Comparison of ENCODE assay signal across 21 cellular contexts in the genomic region with DNA sequence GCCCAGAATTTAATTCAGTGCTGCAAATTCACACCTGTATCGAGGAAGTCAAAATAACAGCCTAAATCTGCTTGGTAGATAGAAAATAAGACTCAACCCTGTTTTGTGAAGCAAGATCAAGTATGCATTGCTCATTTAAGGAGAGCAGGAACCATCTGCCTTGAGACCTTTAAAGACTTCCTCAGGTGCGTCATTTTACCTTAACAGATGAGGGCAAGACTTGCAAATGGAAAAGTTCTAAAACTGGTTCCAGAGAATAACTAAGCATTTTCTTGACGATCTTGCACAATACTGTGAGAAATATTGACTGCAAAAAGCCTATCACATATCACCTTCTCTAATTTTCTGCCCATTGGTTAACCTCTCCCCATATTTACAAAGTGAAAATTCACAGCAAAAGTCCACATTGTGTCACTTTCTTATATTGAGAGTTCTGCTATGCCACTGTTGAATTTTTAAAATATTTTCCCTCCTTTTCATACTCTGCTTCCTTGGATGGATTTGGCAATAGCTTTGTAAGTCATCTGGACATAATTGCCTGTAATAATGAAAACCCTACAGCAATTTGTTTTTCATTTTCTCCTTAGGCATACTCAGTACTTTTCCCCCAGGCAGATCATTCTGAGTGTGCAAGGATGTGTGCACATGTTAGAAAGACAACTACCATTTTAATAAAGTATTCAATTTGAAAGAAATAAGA.
DNase-seq lines count a peak whose midpoint lies in the region; ATAC-seq, FAIRE-seq and TF ChIP-seq lines count a peak whose summit lies in the region.
"Had no signal": no experiment of that assay in that cellular context is flagged by ENCODE, and none has a peak within 500 bp of the region (broad histone marks: within the 10 kb centered on the region; RNA-seq: fewer than 3 reads in every experiment).

No MANE protein-coding gene starts in this region.

- H3K4me1 ChIP-seq in astrocyte (ENCODE audit: insufficient read depth, low read length): no peaks in the 10 kb centered on the region
- H3K4me1 ChIP-seq: BE2C, Peyer's patch had no signal

- no peaks in the 10 kb centered on the region for H4K20me1 ChIP-seq in astrocyte (ENCODE audit: insufficient read depth, low read length)

- no peak overlapping the region for H3K27ac ChIP-seq in astrocyte (ENCODE audit: low read depth, low read length)
- H3K27ac ChIP-seq: HL-60, Peyer's patch had no signal

- no peak overlapping the region for H2AFZ ChIP-seq in astrocyte (ENCODE audit: low read depth, low read length)

- peak; percentile 77 for DNase-seq in AG10803 (ENCODE audit: low read depth)
- peak; percentile 7 for DNase-seq in EL
- DNase-seq in astrocyte (ENCODE audit: low read depth): no peak
- DNase-seq in fibroblast of the conjunctiva (ENCODE audit: low read depth): peak; percentile 12
- DNase-seq in stimulated activated CD4-positive, alpha-beta T cell treated with anti-CD3 and anti-CD28 coated beads, Interleukin-2, amount 100 ng/mL, for 48 hours: no peak
- DNase-seq in NCI-H748 treated with DMSO at 0.1 percent for 48 hours (lab: John Stamatoyannopoulos, UW): no peak
- DNase-seq: ACHN; BE2C; CD4-positive, CD25-positive, alpha-beta regulatory T cell; H9; HFFc6; KG1; NCI-H1092 treated with DMSO at 0.1 percent for 48 hours; NCI-H1436 treated with DMSO at 0.1 percent for 48 hours; NCI-H1930; NCI-H510A treated with DMSO at 0.1 percent for 48 hours; NCI-H774; Peyer's patch had no signal

- no peaks in the 10 kb centered on the region for H3K27me3 ChIP-seq in astrocyte (ENCODE audit: insufficient read depth, low read length)
- H3K27me3 ChIP-seq: BE2C, Peyer's patch had no signal

- peaks cover 1% of the 10 kb centered on the region for H3K9me3 Mint-ChIP-seq in astrocyte (ENCODE audit: unreplicated experiment)
- H3K9me3 Mint-ChIP-seq: HFFc6 had no signal

- no peak for ATAC-seq in HG03565 (IDR thresholded peaks at IDR 0.05; ENCODE audit: unreplicated experiment)
- ATAC-seq: SK-N-SH treated with all-trans-retinoic acid at 6 μM for 48 hours had no signal

- H3K9me3 ChIP-seq in astrocyte (ENCODE audit: insufficient read depth, low read depth, low read length): no peaks in the 10 kb centered on the region
- H3K9me3 ChIP-seq: BE2C, Peyer's patch had no signal

- TF ChIP-seq CTCF in AG10803 (conservative IDR thresholded peaks at IDR 0.05; ENCODE audit: low read length): no peak
- no peak for TF ChIP-seq CTCF in astrocyte (IDR thresholded peaks at IDR 0.05; ENCODE audit: insufficient read depth, low read depth, low read length)

- no peaks in the 10 kb centered on the region for H3K4me1 Mint-ChIP-seq in astrocyte (ENCODE audit: low read depth, unreplicated experiment)
- H3K4me1 Mint-ChIP-seq: CD4-positive, CD25-positive, alpha-beta regulatory T cell; H9 had no signal

- H3K36me3 ChIP-seq in astrocyte (ENCODE audit: insufficient read depth, low read length): no peaks in the 10 kb centered on the region
- H3K36me3 ChIP-seq: BE2C, Peyer's patch had no signal

- H3K79me2 ChIP-seq in astrocyte (ENCODE audit: insufficient read depth, low read length): no peaks in the 10 kb centered on the region

- H3K27me3 Mint-ChIP-seq in astrocyte (ENCODE audit: low read depth, unreplicated experiment): no peaks in the 10 kb centered on the region
- H3K27me3 Mint-ChIP-seq: CD4-positive, CD25-positive, alpha-beta regulatory T cell had no signal

- H3K27ac Mint-ChIP-seq in astrocyte (ENCODE audit: unreplicated experiment): no peak overlapping the region
- H3K27ac Mint-ChIP-seq: CD4-positive, CD25-positive, alpha-beta regulatory T cell; H9; HFFc6 had no signal

- peak; percentile 20 for FAIRE-seq in astrocyte (lab: Jason Lieb, UNC)

- no peak overlapping the region for H3K9ac ChIP-seq in astrocyte (ENCODE audit: low read length)

- no peak overlapping the region for H3K4me2 ChIP-seq in astrocyte (ENCODE audit: low read length)

- H3K4me3 ChIP-seq in AG10803 (ENCODE audit: low read length) (no peak overlapping the region), astrocyte (ENCODE audit: insufficient read depth, low read depth, low read length) (no peak overlapping the region)
- H3K4me3 ChIP-seq: Peyer's patch had no signal

- H3K36me3 Mint-ChIP-seq in astrocyte (ENCODE audit: low read depth, unreplicated experiment): no peaks in the 10 kb centered on the region
- H3K36me3 Mint-ChIP-seq: CD4-positive, CD25-positive, alpha-beta regulatory T cell had no signal

- H3K4me3 Mint-ChIP-seq in astrocyte (ENCODE audit: unreplicated experiment): no peak overlapping the region
- H3K4me3 Mint-ChIP-seq: CD4-positive, CD25-positive, alpha-beta regulatory T cell; H9; HFFc6 had no signal

Comparison
In these comparisons a context has a peak if more than half of its experiments do, and no peak if none do; other contexts are left out.
1. DNase-seq: peak in AG10803 (single experiment), EL (single experiment) and fibroblast of the conjunctiva (single experiment); none in astrocyte (single experiment), stimulated activated CD4-positive, alpha-beta T cell treated with anti-CD3 and anti-CD28 coated beads, Interleukin-2, amount 100 ng/mL, for 48 hours (0 of 2) and NCI-H748 treated with DMSO at 0.1 percent for 48 hours (single experiment).